Comparison of ENCODE assay signal across 8 cellular contexts in genomic region chr1:204746838-204747442, GRCh38.
DNase-seq lines count a peak whose midpoint lies in the region; ATAC-seq and TF ChIP-seq lines count a peak whose summit lies in the region.

No MANE protein-coding gene starts in this region.

- no peak overlapping the region for H3K4me3 ChIP-seq in coronary artery
- no peak overlapping the region for H3K4me3 ChIP-seq in lung

- H3K27ac ChIP-seq in coronary artery (no peak overlapping the region), lung (ENCODE audit: low read depth in 1 of 2, low read length in 1 of 2) (no peak overlapping the region)

- H3K36me3 Mint-ChIP-seq in stimulated activated effector memory CD8-positive, alpha-beta T cell treated with anti-CD3 and anti-CD28 coated beads, Interleukin-12 subunit alpha, Interleukin-12 subunit beta, amount 100 ng/mL, for 72 hours, result no peaks in the 10 kb centered on the region

- no peaks in the 10 kb centered on the region for H3K4me1 Mint-ChIP-seq in stimulated activated effector memory CD8-positive, alpha-beta T cell treated with anti-CD3 and anti-CD28 coated beads, Interleukin-12 subunit alpha, Interleukin-12 subunit beta, amount 100 ng/mL, for 72 hours

- DNase-seq in NCI-H2227 (lab: John Stamatoyannopoulos, UW; ENCODE audit: unreplicated experiment), result peak; percentile 26
- DNase-seq in NCI-H2227 treated with DMSO at 0.1 percent for 48 hours (lab: John Stamatoyannopoulos, UW), result no peak
- peak; percentile 70 for DNase-seq in NCI-H1694 (lab: John Stamatoyannopoulos, UW)
- DNase-seq in activated CD4-positive, CD25-positive, alpha-beta regulatory T cell treated with anti-CD3 and anti-CD28 coated beads, Interleukin-2, amount 50 U/mL, for 16 hours (ENCODE audit: low read depth, low spot score), result peak; percentile 18
- peak; percentile 70 for DNase-seq in coronary artery (ENCODE audit: low spot score)
- DNase-seq in lung (ENCODE audit: low spot score), result no peak
- peak; percentile 29 to 57 for DNase-seq in stimulated activated effector memory CD8-positive, alpha-beta T cell treated with anti-CD3 and anti-CD28 coated beads, Interleukin-12 subunit alpha, Interleukin-12 subunit beta, amount 100 ng/mL, for 72 hours (ENCODE audit: low spot score in 2 of 2)
- no peak for DNase-seq in NCI-H128 (lab: John Stamatoyannopoulos, UW; ENCODE audit: unreplicated experiment)

- ATAC-seq in lung (ENCODE audit: insufficient read depth, low FRiP score), result no peak
- ATAC-seq in stimulated activated effector memory CD8-positive, alpha-beta T cell treated with anti-CD3 and anti-CD28 coated beads, Interleukin-12 subunit alpha, Interleukin-12 subunit beta, amount 100 ng/mL, for 72 hours, result peak; percentile 76

- H3K9me3 Mint-ChIP-seq in stimulated activated effector memory CD8-positive, alpha-beta T cell treated with anti-CD3 and anti-CD28 coated beads, Interleukin-12 subunit alpha, Interleukin-12 subunit beta, amount 100 ng/mL, for 72 hours, result no peaks in the 10 kb centered on the region

- peak; percentile 73 for TF ChIP-seq CTCF in coronary artery (IDR thresholded peaks at IDR 0.05)
- peak; percentile 52 for TF ChIP-seq CTCF in lung (IDR thresholded peaks at IDR 0.05; ENCODE audit: control extremely low read depth, extremely low read depth)

- no peaks in the 10 kb centered on the region for H3K36me3 ChIP-seq in lung (ENCODE audit: control insufficient read depth in 2 of 2, insufficient read depth in 2 of 2, low read length in 2 of 2)

- H3K27ac Mint-ChIP-seq in stimulated activated effector memory CD8-positive, alpha-beta T cell treated with anti-CD3 and anti-CD28 coated beads, Interleukin-12 subunit alpha, Interleukin-12 subunit beta, amount 100 ng/mL, for 72 hours, result no peak overlapping the region

- no peaks in the 10 kb centered on the region for H3K4me1 ChIP-seq in lung (ENCODE audit: control insufficient read depth in 2 of 2, insufficient read depth in 2 of 2, low read length in 2 of 2)

- peaks cover under 1% of the 10 kb centered on the region for H3K27me3 ChIP-seq in lung (ENCODE audit: control insufficient read depth, insufficient read depth)

- no peak overlapping the region for H3K4me3 Mint-ChIP-seq in stimulated activated effector memory CD8-positive, alpha-beta T cell treated with anti-CD3 and anti-CD28 coated beads, Interleukin-12 subunit alpha, Interleukin-12 subunit beta, amount 100 ng/mL, for 72 hours

- peaks cover 0 to 5% of the 10 kb centered on the region in 2 donors for H3K9me3 ChIP-seq in lung (ENCODE audit: control insufficient read depth in 2 of 2, insufficient read depth in 1 of 2, low read length in 1 of 2)

Comparison
In these comparisons a context has a peak if more than half of its experiments do, and no peak if none do; other contexts are left out.
1. DNase-seq: peak in NCI-H2227 (single experiment), NCI-H1694 (single experiment), activated CD4-positive, CD25-positive, alpha-beta regulatory T cell treated with anti-CD3 and anti-CD28 coated beads, Interleukin-2, amount 50 U/mL, for 16 hours (single experiment), coronary artery (single experiment) and stimulated activated effector memory CD8-positive, alpha-beta T cell treated with anti-CD3 and anti-CD28 coated beads, Interleukin-12 subunit alpha, Interleukin-12 subunit beta, amount 100 ng/mL, for 72 hours (2 of 2); none in NCI-H2227 treated with DMSO at 0.1 percent for 48 hours (single experiment), lung (single experiment) and NCI-H128 (single experiment).